ENCODE assay signal across 18 cellular contexts in genomic region chr10:28561531-28561930, GRCh38.
"Had no signal": no experiment of that assay in that cellular context is flagged by ENCODE, and none has a peak within 500 bp of the region (broad histone marks: within the 10 kb centered on the region; RNA-seq: fewer than 3 reads in every experiment).

No MANE protein-coding gene starts in this region.

- H3K4me3 ChIP-seq: adrenal gland, heart right ventricle, left lung, lung, spleen, thoracic aorta, upper lobe of left lung had no signal

- H3K27me3 ChIP-seq: adrenal gland, heart right ventricle, left lung, spleen, upper lobe of left lung had no signal

- H3K36me3 ChIP-seq: adrenal gland, thoracic aorta had no signal

- DNase-seq: activated CD4-positive, alpha-beta T cell treated with anti-CD3 and anti-CD28 coated beads for 36 hours; activated CD4-positive, alpha-beta T cell treated with anti-CD3 and anti-CD28 coated beads, Interleukin-2, amount 50 U/mL, for 4 hours; activated CD8-positive, alpha-beta memory T cell treated with anti-CD3 and anti-CD28 coated beads for 24 hours; activated CD8-positive, alpha-beta memory T cell treated with anti-CD3 and anti-CD28 coated beads, Interleukin-2, amount 50 U/mL, for 4 hours; activated T-cell treated with anti-CD3 and anti-CD28 coated beads, Interleukin-2, amount 50 U/mL, for 24 hours; adrenal gland; cortex of kidney; heart right ventricle; kidney glomerular epithelial cell; left lung; naive thymus-derived CD4-positive, alpha-beta T cell; spleen; stimulated activated CD4-positive, alpha-beta T cell treated with anti-CD3 and anti-CD28 coated beads, Interleukin-4, amount 100 ng/mL, for 24 hours; stimulated activated naive CD4-positive, alpha-beta T cell treated with Interleukin-2 at 50 U/mL for 16 hours; T-helper 9 cell; upper lobe of left lung had no signal

- H3K27ac ChIP-seq: adrenal gland, heart right ventricle, thoracic aorta, upper lobe of left lung had no signal
